Comparison of ENCODE assay signal across 25 cellular contexts in genomic region chr12:9619411-9620179, GRCh38. TPM values are rescaled to one million over a fixed set of nuclear protein-coding genes. Genes with fewer than 3 reads are reported as not detected.
DNase-seq lines count a peak whose midpoint lies in the region; ATAC-seq and TF ChIP-seq lines count a peak whose summit lies in the region.
"Had no signal": no experiment of that assay in that cellular context is flagged by ENCODE, and none has a peak within 500 bp of the region (broad histone marks: within the 10 kb centered on the region; RNA-seq: fewer than 3 reads in every experiment).

No MANE protein-coding gene starts in this region.

- peaks cover 31% of the 10 kb centered on the region for H3K4me1 Mint-ChIP-seq in dendritic cell treated with granulocyte-macrophage colony-stimulating factor and Interleukin-4, amounts not matched to agents 40 ng/mL and 50 ng/mL, for 4 days (ENCODE audit: low read depth)

- TF ChIP-seq CTCF in BJ (IDR thresholded peaks at IDR 0.05; ENCODE audit: insufficient read depth, low read depth, low read length) (0 out of 2 replicates have a peak, but pooled peaks have one; percentile 3), Loucy (conservative IDR thresholded peaks at IDR 0.05; ENCODE audit: low read length) (peak; percentile 36), Panc1 (IDR thresholded peaks at IDR 0.05) (peak; percentile 12; the same call in 1 of the 2 replicates)

- no peak overlapping the region for H3K4me2 ChIP-seq in Loucy (ENCODE audit: low read depth, low read length, poor library complexity, severe bottlenecking)

- H3K36me3 ChIP-seq in BJ (ENCODE audit: control insufficient read depth, insufficient read depth, low read length) (no peaks in the 10 kb centered on the region), Loucy (ENCODE audit: insufficient read depth, low read length) (no peaks in the 10 kb centered on the region), Panc1 (ENCODE audit: control insufficient read depth, insufficient read depth, low read length) (no peaks in the 10 kb centered on the region)
- H3K36me3 ChIP-seq: brain microvascular endothelial cell, sigmoid colon, thyroid gland had no signal

- H3K9me3 ChIP-seq in Loucy (ENCODE audit: insufficient read depth, low read depth, low read length) (no peaks in the 10 kb centered on the region), Panc1 (ENCODE audit: control insufficient read depth, insufficient read depth, low read depth, low read length) (no peaks in the 10 kb centered on the region)
- H3K9me3 ChIP-seq: sigmoid colon, thyroid gland had no signal

- H3K36me3 Mint-ChIP-seq in dendritic cell treated with granulocyte-macrophage colony-stimulating factor and Interleukin-4, amounts not matched to agents 40 ng/mL and 50 ng/mL, for 4 days (ENCODE audit: low read depth) = no peaks in the 10 kb centered on the region

- no peaks in the 10 kb centered on the region for H3K27me3 ChIP-seq in BJ (ENCODE audit: control insufficient read depth, insufficient read depth, low read length)
- no peaks in the 10 kb centered on the region for H3K27me3 ChIP-seq in Loucy (ENCODE audit: insufficient read depth, low read length, poor library complexity, severe bottlenecking)
- H3K27me3 ChIP-seq in Panc1 (ENCODE audit: control insufficient read depth, insufficient read depth, low read length) = no peaks in the 10 kb centered on the region; the same call in 1 of the 2 replicates
- H3K27me3 ChIP-seq: brain microvascular endothelial cell, sigmoid colon, thyroid gland had no signal

- H3K27ac ChIP-seq in Panc1 (ENCODE audit: low read length) = no peak overlapping the region
- H3K27ac ChIP-seq: brain microvascular endothelial cell, sigmoid colon, thyroid gland had no signal

- no peaks in the 10 kb centered on the region for H3K79me2 ChIP-seq in Loucy (ENCODE audit: insufficient read depth, low read length)

- H4K20me1 ChIP-seq in Loucy (ENCODE audit: insufficient read depth, low read length, poor library complexity, severe bottlenecking) = no peaks in the 10 kb centered on the region

- peaks cover 32% of the 10 kb centered on the region for H3K4me1 ChIP-seq in Loucy (ENCODE audit: insufficient read depth, low read length, poor library complexity, severe bottlenecking)
- no peaks in the 10 kb centered on the region for H3K4me1 ChIP-seq in Panc1 (ENCODE audit: control insufficient read depth, insufficient read depth, low read length)
- H3K4me1 ChIP-seq: sigmoid colon, thyroid gland had no signal

- no TSS peak for BruUV-seq in Panc1 (replicated peaks; lab: Mats Ljungman, UMichigan)

- CTCF ChIA-PET in BJ (lab: Yijun Ruan, JAX) (no interaction called here), Panc1 (lab: Charles Lee) (no interaction called here)

- in situ Hi-C loops in Panc1 (cut with HindIII; ENCODE audit: low pct_unique_long_range_greater_than_20kb, low sequenced_read_pairs) = no loop called here

- H3K4me3 ChIP-seq in BJ (ENCODE audit: low read depth, low read length) (no peak overlapping the region), Loucy (ENCODE audit: low read length, poor library complexity, severe bottlenecking) (no peak overlapping the region), Panc1 (ENCODE audit: low read depth in 2 of 2, low read length in 2 of 2) (no peak overlapping the region)
- H3K4me3 ChIP-seq: sigmoid colon, thyroid gland had no signal

- ATAC-seq in Panc1 = no peak
- ATAC-seq in HG02852 (IDR thresholded peaks at IDR 0.05; ENCODE audit: unreplicated experiment) = no peak
- no peak for ATAC-seq in GM21515 (IDR thresholded peaks at IDR 0.05; ENCODE audit: unreplicated experiment)

- no peak for DNase-seq in BJ (ENCODE audit: low read depth)
- no peak for DNase-seq in Panc1 (ENCODE audit: low read depth, low spot score)
- no peak for DNase-seq in NCI-H2171 (lab: John Stamatoyannopoulos, UW)
- no peak for DNase-seq in HCEC 1CT
- DNase-seq: activated CD4-positive, CD25-positive, alpha-beta regulatory T cell; activated CD8-positive, alpha-beta memory T cell treated with anti-CD3 and anti-CD28 coated beads for 24 hours; brain microvascular endothelial cell; dermis blood vessel endothelial cell; kidney glomerular epithelial cell; mesendoderm; NCI-H146; NCI-H2227 treated with DMSO at 0.1 percent for 48 hours; NCI-H82; posterior cingulate gyrus; sigmoid colon; stimulated activated naive CD4-positive, alpha-beta T cell treated with Interleukin-2 at 50 U/mL for 16 hours; thyroid gland had no signal

- H3K9ac ChIP-seq in Loucy (ENCODE audit: low read depth, low read length, poor library complexity, severe bottlenecking) = no peak overlapping the region

- H3K27me3 Mint-ChIP-seq in dendritic cell treated with granulocyte-macrophage colony-stimulating factor and Interleukin-4, amounts not matched to agents 40 ng/mL and 50 ng/mL, for 4 days = no peaks in the 10 kb centered on the region

- POLR2A ChIA-PET in BJ (lab: Charles Lee) = no interaction called here
- POLR2A ChIA-PET in Panc1 (lab: Charles Lee) = no interaction called here

- no peak overlapping the region for H2AFZ ChIP-seq in Loucy (ENCODE audit: low read length)

- H3K4me3 Mint-ChIP-seq in dendritic cell treated with granulocyte-macrophage colony-stimulating factor and Interleukin-4, amounts not matched to agents 40 ng/mL and 50 ng/mL, for 4 days = no peak overlapping the region
- H3K4me3 Mint-ChIP-seq: nephron had no signal

- peaks cover 8% of the 10 kb centered on the region for H3K9me3 Mint-ChIP-seq in dendritic cell treated with granulocyte-macrophage colony-stimulating factor and Interleukin-4, amounts not matched to agents 40 ng/mL and 50 ng/mL, for 4 days

- H3F3A ChIP-seq in Loucy (ENCODE audit: low read depth) = peaks cover 7% of the 10 kb centered on the region; the same call in 1 of the 2 replicates

- H3K9me2 ChIP-seq in Loucy (replicated peaks; ENCODE audit: low read depth, low read length) = no peaks in the 10 kb centered on the region

- intact Hi-C loops in Panc1 (cut with micrococcal nuclease; ENCODE audit: unreplicated experiment) = no loop called here
- intact Hi-C loops in dendritic cell treated with granulocyte-macrophage colony-stimulating factor and Interleukin-4, amounts not matched to agents 40 ng/mL and 50 ng/mL, for 4 days (cut with micrococcal nuclease) = no loop called here

- H3K27ac Mint-ChIP-seq in dendritic cell treated with granulocyte-macrophage colony-stimulating factor and Interleukin-4, amounts not matched to agents 40 ng/mL and 50 ng/mL, for 4 days = peak overlapping the region; percentile 25
- H3K27ac Mint-ChIP-seq: nephron had no signal

RNA-seq across cellular contexts. Expression of gene KLRB1, which starts 11.9 kb away (rescaled TPM):
- polyA plus RNA-seq in BJ (2011; rRNA removed) = not detected in 2 replicates
- polyA minus RNA-seq in BJ (2011; rRNA and poly(A)+ RNA removed) = not detected in 2 replicates
- not detected for total RNA-seq in Panc1 (2021; ENCODE audit: unreplicated experiment)
- not detected for polyA plus RNA-seq in Panc1 (2012; ENCODE audit: insufficient read length)
- total RNA-seq: dermis blood vessel endothelial cell, frontal cortex, HT1080, LHCN-M2 had no signal

RNA-seq across cellular contexts. Expression of gene CLEC2D, which starts 49.9 kb away (rescaled TPM):
- polyA plus RNA-seq in BJ (2011; rRNA removed) = 1.7 and 3.6 TPM in 2 replicates
- 1.7 and 2.2 TPM in 2 replicates for polyA minus RNA-seq in BJ (2011; rRNA and poly(A)+ RNA removed)
- total RNA-seq in Panc1 (2021; ENCODE audit: unreplicated experiment) = 2.3 TPM
- polyA plus RNA-seq in Panc1 (2012; ENCODE audit: insufficient read length) = 0.67 TPM
